Comparison of ENCODE assay signal across 7 cellular contexts in the genomic region with DNA sequence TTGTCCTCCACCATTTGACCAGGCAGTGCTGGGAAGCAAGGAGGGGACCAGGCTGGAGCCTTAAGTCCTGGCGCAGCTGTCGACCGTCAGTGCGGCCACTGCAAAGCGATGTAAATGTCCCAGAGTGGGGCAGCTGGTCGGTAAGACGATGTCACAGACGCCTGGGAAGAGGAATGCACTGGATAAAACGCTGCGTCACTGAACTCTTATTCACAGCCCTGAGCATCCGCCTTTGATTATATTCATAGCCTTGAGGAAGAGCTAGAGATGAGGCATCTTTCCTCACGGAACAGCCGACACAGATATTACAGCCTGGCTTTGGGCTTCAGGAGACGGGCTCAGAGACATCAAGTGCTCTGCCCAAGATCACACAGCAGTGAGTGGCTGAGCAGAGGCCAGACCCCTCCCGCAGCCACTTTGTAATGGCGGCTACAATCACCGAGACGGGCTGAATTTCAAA. TPM values are rescaled to one million over a fixed set of nuclear protein-coding genes. Genes with fewer than 3 reads are reported as not detected.
DNase-seq lines count a peak whose midpoint lies in the region; ATAC-seq and TF ChIP-seq lines count a peak whose summit lies in the region.

No MANE protein-coding gene starts in this region.

- H3K4me1 Mint-ChIP-seq in H9 = peaks cover 22 to 24% of the 10 kb centered on the region in 2 experiments

- H3K9me3 ChIP-seq in H9 (ENCODE audit: control insufficient read depth, low read depth, low read length) = no peaks in the 10 kb centered on the region

- H3K14ac ChIP-seq in H9 (ENCODE audit: insufficient read depth, low read length) = no peak overlapping the region; the same call in 1 of the 2 replicates

- no peak overlapping the region for H3K56ac ChIP-seq in H9 (ENCODE audit: insufficient read length, low read depth, low read length)

- TF ChIP-seq CTCF in H9 (conservative IDR thresholded peaks at IDR 0.05) (no peak), VCaP (conservative IDR thresholded peaks at IDR 0.05) (no peak)

- no peaks in the 10 kb centered on the region for H3K4me1 ChIP-seq in H9 (ENCODE audit: insufficient read depth, low read length)

- H3K27me3 ChIP-seq in H9 (ENCODE audit: insufficient read depth, low read length) = no peaks in the 10 kb centered on the region

- peaks cover 22% of the 10 kb centered on the region for H3K27me3 Mint-ChIP-seq in H9 (ENCODE audit: low read depth)

- no peak overlapping the region for H2BK20ac ChIP-seq in H9 (ENCODE audit: low read depth, low read length, poor library complexity, severe bottlenecking)

- no peaks in the 10 kb centered on the region; a peak in 1 of 7 replicates for H3K36me3 Mint-ChIP-seq in H9 (ENCODE audit: insufficient read depth in 1 of 3, low read depth in 3 of 3)

- H2AFZ ChIP-seq in H9 (ENCODE audit: low read length) = no peak overlapping the region

- no peak overlapping the region for H2BK15ac ChIP-seq in H9 (ENCODE audit: low read depth, low read length)

- H2BK120ac ChIP-seq in H9 (ENCODE audit: low read depth, low read length, poor library complexity, severe bottlenecking) = peak overlapping the region; percentile 88

- no peaks in the 10 kb centered on the region for H4K20me1 ChIP-seq in H9 (ENCODE audit: control insufficient read depth, insufficient read depth, insufficient read length)

- intact Hi-C loops in left ventricle myocardium superior (cut with micrococcal nuclease) = no loop called here

- peak overlapping the region; percentile 60 for H3K4me2 ChIP-seq in H9 (ENCODE audit: insufficient read depth, insufficient read length, low read length)

- H3K4me3 Mint-ChIP-seq in H9 = peak overlapping the region; percentile 75 to 78

- peak overlapping the region; percentile 50 for H2AK5ac ChIP-seq in H9 (ENCODE audit: insufficient read length, low read length)

- H3K9me3 Mint-ChIP-seq in H9 = peaks cover 0 to 12% of the 10 kb centered on the region in 2 experiments; a peak in 1 of 5 replicates

- H3K79me2 ChIP-seq in H9 (ENCODE audit: insufficient read depth, low read length) = no peaks in the 10 kb centered on the region

- H3K4ac ChIP-seq in H9 (ENCODE audit: low read depth, low read length) = no peak overlapping the region

- H3K23me2 ChIP-seq in H9 (ENCODE audit: insufficient read length, low read depth, low read length, poor library complexity, severe bottlenecking) = peaks cover 10% of the 10 kb centered on the region

- peak overlapping the region in 2 of 3 experiments; percentile 78 to 94; a peak in 3 of 7 replicates for H3K27ac Mint-ChIP-seq in H9

- no peak overlapping the region for H4K91ac ChIP-seq in H9 (ENCODE audit: insufficient read length, low read depth, low read length)

- H4K5ac ChIP-seq in H9 (ENCODE audit: insufficient read length, low read depth, low read length) = no peak overlapping the region

- no CpG with 5 or more reads among the region's 18 CpGs for WGBS in H9 (ENCODE audit: extremely low coverage, insufficient read length, low lambda C conversion rate)

- no peak overlapping the region for H3K18ac ChIP-seq in H9 (ENCODE audit: insufficient read length, low read depth, low read length)

- H3K79me1 ChIP-seq in H9 (ENCODE audit: insufficient read depth, low read depth, low read length, poor library complexity, severe bottlenecking) = no peaks in the 10 kb centered on the region

- DNase-seq in H9 (no peak), left ventricle myocardium superior (no peak), NCI-H2029 (lab: John Stamatoyannopoulos, UW) (no peak), NCI-H1048 (lab: John Stamatoyannopoulos, UW) (no peak)

- H2BK12ac ChIP-seq in H9 (ENCODE audit: insufficient read length, low read depth, low read length) = no peak overlapping the region

- H3K27ac ChIP-seq in H9 (ENCODE audit: insufficient read length, low read depth, low read length) (no peak overlapping the region), VCaP (0 out of 2 replicates have a peak overlapping the region, but pooled peaks have one; percentile 7), skin epidermis (peak overlapping the region in 4 of 21 experiments; percentile 6 to 61 (median 18))

- no peak overlapping the region for H3K23ac ChIP-seq in H9 (ENCODE audit: insufficient read length, low read depth, low read length)

- ATAC-seq in left ventricle myocardium superior = peak; percentile 10
- ATAC-seq in GM21619 (IDR thresholded peaks at IDR 0.05; ENCODE audit: unreplicated experiment) = no peak

- no peak overlapping the region for H3T11ph ChIP-seq in H9 (ENCODE audit: low read length)

- H2BK5ac ChIP-seq in H9 (ENCODE audit: insufficient read length, low read length) = no peak overlapping the region

- no peak overlapping the region for H3K9ac ChIP-seq in H9 (ENCODE audit: extremely low read depth, insufficient read length, low read length)

- H3K4me3 ChIP-seq in skin epidermis = peak overlapping the region in 6 of 7 experiments; percentile 21 to 44 (median 34)

- no peak overlapping the region for H4K8ac ChIP-seq in H9 (replicated peaks; ENCODE audit: insufficient read length, low read depth, low read length)

RNA-seq across cellular contexts. Expression of gene TUBGCP3, which starts 17.6 kb away (rescaled TPM):
- total RNA-seq in H9 (2021) (35.6 and 37.3 TPM in 2 replicates), left ventricle myocardium superior (16.0 TPM)
